Comparison of ENCODE assay signal across 10 cellular contexts in genomic region chr20:53679597-53680309, GRCh38.
DNase-seq lines count a peak whose midpoint lies in the region; ATAC-seq and TF ChIP-seq lines count a peak whose summit lies in the region.
"Had no signal": no experiment of that assay in that cellular context is flagged by ENCODE, and none has a peak within 500 bp of the region (broad histone marks: within the 10 kb centered on the region; RNA-seq: fewer than 3 reads in every experiment).

No MANE protein-coding gene starts in this region.

- no peak overlapping the region for H3K4me3 ChIP-seq in Loucy (ENCODE audit: low read length, poor library complexity, severe bottlenecking)
- no peak overlapping the region for H3K4me3 ChIP-seq in neuron (ENCODE audit: low read length)

- ATAC-seq in HG02623 (IDR thresholded peaks at IDR 0.05; ENCODE audit: unreplicated experiment) (no peak), GM18873 (IDR thresholded peaks at IDR 0.05; ENCODE audit: low FRiP score, unreplicated experiment) (no peak)

- no peak overlapping the region for H3K4me2 ChIP-seq in Loucy (ENCODE audit: low read depth, low read length, poor library complexity, severe bottlenecking)

- H3K79me2 ChIP-seq in Loucy (ENCODE audit: insufficient read depth, low read length), result no peaks in the 10 kb centered on the region

- H3K36me3 ChIP-seq in Loucy (ENCODE audit: insufficient read depth, low read length) (no peaks in the 10 kb centered on the region), neuron (ENCODE audit: insufficient read depth, low read length) (no peaks in the 10 kb centered on the region)

- no peaks in the 10 kb centered on the region; the same call in 1 of the 2 replicates for H3F3A ChIP-seq in Loucy (ENCODE audit: low read depth)

- DNase-seq in ELF-1 (ENCODE audit: low read depth, low spot score) (peak; percentile 74), dermis blood vessel endothelial cell (peak; percentile 14), epidermal melanocyte (ENCODE audit: insufficient read length, low spot score) (no peak)
- DNase-seq: H7, NCI-H2107, occipital lobe had no signal

- no peaks in the 10 kb centered on the region for H3K9me2 ChIP-seq in Loucy (replicated peaks; ENCODE audit: low read depth, low read length)

- H3K4me1 ChIP-seq in Loucy (ENCODE audit: insufficient read depth, low read length, poor library complexity, severe bottlenecking) (peaks cover 30% of the 10 kb centered on the region), neuron (ENCODE audit: insufficient read depth, low read length) (peaks cover 25% of the 10 kb centered on the region)

- H3K27me3 ChIP-seq in Loucy (ENCODE audit: insufficient read depth, low read length, poor library complexity, severe bottlenecking), result no peaks in the 10 kb centered on the region
- no peaks in the 10 kb centered on the region for H3K27me3 ChIP-seq in neuron (ENCODE audit: insufficient read depth, low read length)

- H3K9me3 ChIP-seq in Loucy (ENCODE audit: insufficient read depth, low read depth, low read length) (no peaks in the 10 kb centered on the region), neuron (ENCODE audit: low read length) (no peaks in the 10 kb centered on the region)

- H3K9ac ChIP-seq in Loucy (ENCODE audit: low read depth, low read length, poor library complexity, severe bottlenecking), result peak overlapping the region; percentile 63

- H4K20me1 ChIP-seq in Loucy (ENCODE audit: insufficient read depth, low read length, poor library complexity, severe bottlenecking), result no peaks in the 10 kb centered on the region

- no peak for TF ChIP-seq CTCF in Loucy (conservative IDR thresholded peaks at IDR 0.05; ENCODE audit: low read length)

- H2AFZ ChIP-seq in Loucy (ENCODE audit: low read length) (no peak overlapping the region), neuron (ENCODE audit: low read depth, low read length) (peak overlapping the region; percentile 30)
